In the genomic region with DNA sequence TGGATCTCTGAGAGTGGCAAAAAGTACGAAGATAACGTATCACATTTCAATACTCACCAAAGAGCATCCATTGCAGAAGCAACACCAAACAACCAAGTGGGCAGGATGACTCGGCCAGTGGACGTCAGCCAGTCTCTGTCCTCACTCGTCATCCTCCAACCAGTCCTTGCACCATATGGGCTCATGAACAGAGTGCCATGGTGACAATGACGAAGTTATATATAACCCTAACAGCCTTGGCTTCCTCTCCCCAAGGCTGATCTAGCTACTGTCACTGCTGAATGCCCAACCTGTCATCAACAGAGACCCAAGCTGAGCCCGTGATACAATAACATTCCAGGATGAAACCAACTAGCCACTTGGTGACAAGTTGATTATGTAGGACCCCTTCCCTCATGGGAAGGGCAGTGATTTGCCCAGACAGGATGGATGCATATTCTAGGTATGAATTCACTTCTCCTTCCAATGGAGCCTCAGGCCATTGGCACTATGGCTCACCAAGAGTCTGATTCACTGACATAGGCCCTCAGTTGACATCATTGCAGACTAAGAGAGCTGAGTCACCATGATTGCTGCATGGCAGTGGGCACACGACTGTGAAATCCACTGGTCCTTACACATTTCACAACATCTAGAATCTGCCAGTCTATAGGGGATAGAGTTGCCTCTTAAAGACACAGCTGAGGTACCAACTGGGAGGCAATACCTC, we compare ENCODE assay signal across 1 cellular context.
TF ChIP-seq lines count a peak whose summit lies in the region.

No MANE protein-coding gene starts in this region.

TF ChIP-seq in HEK293, 187 proteins besides CTCF, POLR2A, EP300 and RAD21 (continued from another document):
- no peak for TF ChIP-seq ZNF449 (tag by site-specific recombination; IDR thresholded peaks at IDR 0.05)
- TF ChIP-seq ZNF184 (tag by site-specific recombination; IDR thresholded peaks at IDR 0.05), result peak; percentile 57; the same call in 1 of the 2 replicates
- TF ChIP-seq ZNF280C (tag by site-specific recombination; IDR thresholded peaks at IDR 0.05), result no peak
TF ChIP-seq in HEK293: peak in this region for 7.
